15 cellular contexts compared by ENCODE assay signal in the genomic region with DNA sequence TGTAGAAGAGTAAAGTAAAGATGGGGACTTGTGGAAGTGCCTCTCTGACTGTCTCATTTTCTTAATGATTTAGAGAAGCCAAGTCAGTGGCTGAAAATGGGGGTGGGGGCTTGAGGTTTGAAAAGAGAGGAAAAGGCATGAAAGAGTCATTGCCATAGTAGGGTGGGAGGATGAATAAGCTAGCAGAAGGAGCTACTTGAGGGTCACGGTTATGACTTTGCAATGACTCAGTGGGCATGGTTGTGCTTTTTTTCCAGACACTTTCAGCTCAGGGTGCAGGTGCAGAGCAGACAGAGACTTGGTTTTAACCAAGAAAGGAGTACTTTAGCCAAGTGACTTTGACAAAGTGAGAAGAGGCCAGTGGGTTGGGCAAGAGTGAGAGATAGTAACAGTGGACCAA.
DNase-seq lines count a peak whose midpoint lies in the region; ATAC-seq and TF ChIP-seq lines count a peak whose summit lies in the region.
"Had no signal": no experiment of that assay in that cellular context is flagged by ENCODE, and none has a peak within 500 bp of the region (broad histone marks: within the 10 kb centered on the region; RNA-seq: fewer than 3 reads in every experiment).

No MANE protein-coding gene starts in this region.

- no peak overlapping the region for H3K27ac ChIP-seq in psoas muscle
- H3K27ac ChIP-seq: cardiac muscle cell, upper lobe of right lung had no signal

- no peaks in the 10 kb centered on the region for H3K9me3 ChIP-seq in psoas muscle
- H3K9me3 ChIP-seq: upper lobe of right lung had no signal

- ATAC-seq in activated CD8-positive, alpha-beta T cell treated with anti-CD3 and anti-CD28 coated beads for 36 hours, result peak; percentile 97
- no peak for ATAC-seq in activated CD8-positive, alpha-beta T cell treated with anti-CD3 and anti-CD28 coated beads, Interleukin-2, amount 10 ng/mL, durations not matched to agents 7 days and 5 days
- peak; percentile 54 for ATAC-seq in HG02885 (IDR thresholded peaks at IDR 0.05; ENCODE audit: poor library complexity, unreplicated experiment)
- no peak for ATAC-seq in psoas muscle
- ATAC-seq: natural killer cell, upper lobe of right lung, WTC11 had no signal

- H3K27ac Mint-ChIP-seq in activated CD8-positive, alpha-beta T cell treated with anti-CD3 and anti-CD28 coated beads for 36 hours, result no peak overlapping the region
- H3K27ac Mint-ChIP-seq in activated CD8-positive, alpha-beta T cell treated with anti-CD3 and anti-CD28 coated beads, Interleukin-2, amount 10 ng/mL, durations not matched to agents 7 days and 5 days, result no peak overlapping the region
- H3K27ac Mint-ChIP-seq: natural killer cell, WTC11 had no signal

- CTCF ChIA-PET in activated CD8-positive, alpha-beta T cell treated with anti-CD3 and anti-CD28 coated beads for 36 hours (lab: Charles Lee), result interaction anchor here (1.2 to 3.0 kb wide), 2 partner anchors 30 to 101 kb away, joined by 3 to 19 read pairs; no protein-coding TSS in a partner anchor
- CTCF ChIA-PET in activated CD8-positive, alpha-beta T cell treated with anti-CD3 and anti-CD28 coated beads, Interleukin-2, amount 10 ng/mL, durations not matched to agents 7 days and 5 days (lab: Charles Lee), result interaction anchor here (2.1 kb wide), 1 partner anchor 100 kb away, joined by 6 read pairs; no protein-coding TSS in a partner anchor

- no peaks in the 10 kb centered on the region for H3K36me3 ChIP-seq in psoas muscle (ENCODE audit: insufficient read depth in 1 of 2, low read depth in 1 of 2)
- H3K36me3 ChIP-seq: cardiac muscle cell, upper lobe of right lung had no signal

- no peaks in the 10 kb centered on the region for H3K9me3 Mint-ChIP-seq in activated CD8-positive, alpha-beta T cell treated with anti-CD3 and anti-CD28 coated beads for 36 hours
- no peaks in the 10 kb centered on the region for H3K9me3 Mint-ChIP-seq in activated CD8-positive, alpha-beta T cell treated with anti-CD3 and anti-CD28 coated beads, Interleukin-2, amount 10 ng/mL, durations not matched to agents 7 days and 5 days (ENCODE audit: insufficient read depth)
- H3K9me3 Mint-ChIP-seq: natural killer cell, WTC11 had no signal

- peaks cover 10% of the 10 kb centered on the region for H3K27me3 Mint-ChIP-seq in activated CD8-positive, alpha-beta T cell treated with anti-CD3 and anti-CD28 coated beads for 36 hours
- no peaks in the 10 kb centered on the region for H3K27me3 Mint-ChIP-seq in activated CD8-positive, alpha-beta T cell treated with anti-CD3 and anti-CD28 coated beads, Interleukin-2, amount 10 ng/mL, durations not matched to agents 7 days and 5 days (ENCODE audit: low read depth)

- intact Hi-C loops in activated CD8-positive, alpha-beta T cell treated with anti-CD3 and anti-CD28 coated beads for 36 hours (cut with micrococcal nuclease), result no loop called here
- intact Hi-C loops in psoas muscle (cut with DNase I), result no loop called here

- POLR2A ChIA-PET in activated CD8-positive, alpha-beta T cell treated with anti-CD3 and anti-CD28 coated beads for 36 hours (lab: Charles Lee), result no interaction called here
- POLR2A ChIA-PET in activated CD8-positive, alpha-beta T cell treated with anti-CD3 and anti-CD28 coated beads, Interleukin-2, amount 10 ng/mL, durations not matched to agents 7 days and 5 days (lab: Charles Lee), result no interaction called here

- H3K36me3 Mint-ChIP-seq in activated CD8-positive, alpha-beta T cell treated with anti-CD3 and anti-CD28 coated beads for 36 hours (ENCODE audit: low read depth), result no peaks in the 10 kb centered on the region
- no peaks in the 10 kb centered on the region for H3K36me3 Mint-ChIP-seq in activated CD8-positive, alpha-beta T cell treated with anti-CD3 and anti-CD28 coated beads, Interleukin-2, amount 10 ng/mL, durations not matched to agents 7 days and 5 days (ENCODE audit: low read depth)
- H3K36me3 Mint-ChIP-seq: natural killer cell, WTC11 had no signal

- no peak overlapping the region for H3K4me3 Mint-ChIP-seq in activated CD8-positive, alpha-beta T cell treated with anti-CD3 and anti-CD28 coated beads for 36 hours
- no peak overlapping the region for H3K4me3 Mint-ChIP-seq in activated CD8-positive, alpha-beta T cell treated with anti-CD3 and anti-CD28 coated beads, Interleukin-2, amount 10 ng/mL, durations not matched to agents 7 days and 5 days
- H3K4me3 Mint-ChIP-seq: natural killer cell, WTC11 had no signal

- H3K4me1 Mint-ChIP-seq in activated CD8-positive, alpha-beta T cell treated with anti-CD3 and anti-CD28 coated beads for 36 hours (ENCODE audit: low read depth), result peaks cover 11% of the 10 kb centered on the region
- H3K4me1 Mint-ChIP-seq in activated CD8-positive, alpha-beta T cell treated with anti-CD3 and anti-CD28 coated beads, Interleukin-2, amount 10 ng/mL, durations not matched to agents 7 days and 5 days (ENCODE audit: low read depth), result no peaks in the 10 kb centered on the region
- H3K4me1 Mint-ChIP-seq: natural killer cell had no signal

- H3K4me1 ChIP-seq in psoas muscle, result no peaks in the 10 kb centered on the region
- H3K4me1 ChIP-seq: upper lobe of right lung had no signal

- H3K4me3 ChIP-seq in psoas muscle, result no peak overlapping the region
- H3K4me3 ChIP-seq: cardiac muscle cell, smooth muscle cell, upper lobe of right lung had no signal

- WGBS in psoas muscle, 3 donors, result 74 to 76% (median 76%) methylated on average over 1 of the region's 1 CpG

- no peaks in the 10 kb centered on the region for H3K27me3 ChIP-seq in psoas muscle (ENCODE audit: insufficient read depth in 3 of 3, low read length in 2 of 3)
- H3K27me3 ChIP-seq: upper lobe of right lung had no signal

- peak; percentile 84 for DNase-seq in activated CD8-positive, alpha-beta T cell treated with anti-CD3 and anti-CD28 coated beads for 36 hours
- no peak for DNase-seq in activated CD8-positive, alpha-beta T cell treated with anti-CD3 and anti-CD28 coated beads, Interleukin-2, amount 10 ng/mL, durations not matched to agents 7 days and 5 days
- peak; percentile 47 for DNase-seq in activated naive CD4-positive, alpha-beta T cell treated with anti-CD3 and anti-CD28 coated beads, Interleukin-2, amount 50 U/mL, for 16 hours
- peak; percentile 5 for DNase-seq in stimulated activated CD8-positive, alpha-beta memory T cell treated with anti-CD3 and anti-CD28 coated beads, Interleukin-15, amount 100 ng/mL, for 24 hours (ENCODE audit: low read depth)
- DNase-seq in psoas muscle (no peak), NCI-H2227 treated with DMSO at 0.1 percent for 48 hours (lab: John Stamatoyannopoulos, UW) (no peak), CD1c-positive myeloid dendritic cell (ENCODE audit: extremely low spot score) (no peak)
- DNase-seq: natural killer cell, NCI-H2171, Right ventricle myocardium superior, upper lobe of right lung had no signal

- no peak for TF ChIP-seq CTCF in activated CD8-positive, alpha-beta T cell treated with anti-CD3 and anti-CD28 coated beads for 36 hours (IDR thresholded peaks at IDR 0.05)
- TF ChIP-seq CTCF in psoas muscle (IDR thresholded peaks at IDR 0.05), result no peak

Comparison
In these comparisons a context has a peak if more than half of its experiments do, and no peak if none do; other contexts are left out.
1. ATAC-seq: peak in activated CD8-positive, alpha-beta T cell treated with anti-CD3 and anti-CD28 coated beads for 36 hours (single experiment) and HG02885 (single experiment); none in activated CD8-positive, alpha-beta T cell treated with anti-CD3 and anti-CD28 coated beads, Interleukin-2, amount 10 ng/mL, durations not matched to agents 7 days and 5 days (single experiment) and psoas muscle (0 of 4).
2. DNase-seq: peak in activated CD8-positive, alpha-beta T cell treated with anti-CD3 and anti-CD28 coated beads for 36 hours (single experiment), activated naive CD4-positive, alpha-beta T cell treated with anti-CD3 and anti-CD28 coated beads, Interleukin-2, amount 50 U/mL, for 16 hours (single experiment) and stimulated activated CD8-positive, alpha-beta memory T cell treated with anti-CD3 and anti-CD28 coated beads, Interleukin-15, amount 100 ng/mL, for 24 hours (single experiment); none in activated CD8-positive, alpha-beta T cell treated with anti-CD3 and anti-CD28 coated beads, Interleukin-2, amount 10 ng/mL, durations not matched to agents 7 days and 5 days (single experiment), psoas muscle (0 of 2), NCI-H2227 treated with DMSO at 0.1 percent for 48 hours (single experiment) and CD1c-positive myeloid dendritic cell (single experiment).